ENCODE assay signal across 8 cellular contexts in the genomic region with DNA sequence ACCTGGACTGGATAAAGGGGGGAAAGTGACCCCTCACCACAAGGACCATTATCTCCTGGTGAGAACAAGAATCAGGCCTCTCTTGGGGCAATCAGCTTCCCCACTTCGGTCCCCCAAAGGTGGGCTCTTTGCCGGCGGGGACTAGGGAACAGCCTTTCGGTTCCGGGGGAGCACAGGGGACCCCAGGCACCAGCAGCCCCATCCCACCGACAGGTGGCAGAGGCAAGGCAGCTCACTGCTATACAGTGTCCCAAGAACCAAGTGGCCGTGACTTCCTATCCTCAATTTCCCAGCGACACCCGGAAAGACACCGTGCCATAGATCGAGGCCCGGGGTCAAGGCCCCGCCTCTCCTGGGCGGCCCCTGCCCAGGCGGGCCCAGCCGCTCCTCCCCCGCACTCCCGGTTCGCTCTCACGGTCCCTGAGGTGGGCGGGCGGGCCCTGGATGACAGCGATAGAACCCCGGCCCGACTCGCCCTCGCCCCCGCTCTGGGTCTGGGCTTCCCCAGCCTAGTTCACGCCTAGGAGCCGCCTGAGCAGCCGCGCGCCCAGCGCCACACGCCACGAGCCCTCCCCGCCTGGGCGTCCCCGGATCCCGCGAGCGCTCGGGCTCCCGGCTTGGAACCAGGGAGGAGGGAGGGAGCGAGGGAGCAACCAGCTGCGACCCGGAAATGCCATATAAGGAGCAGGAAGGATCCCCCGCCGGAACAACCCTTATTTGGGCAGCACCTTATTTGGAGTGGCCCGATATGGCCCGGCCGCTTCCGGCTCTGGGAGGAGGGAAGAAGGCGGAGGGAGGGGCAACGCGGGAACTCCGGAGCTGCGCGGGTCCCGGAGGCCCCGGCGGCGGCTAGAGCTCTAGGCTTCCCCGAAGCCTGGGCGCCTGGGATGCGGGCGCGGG. TPM values are rescaled to one million over a fixed set of nuclear protein-coding genes. Genes with fewer than 3 reads are reported as not detected.
A peak's percentile ranks its signal among the peaks of the same experiment; 100 is the strongest.
DNase-seq lines count a peak whose midpoint lies in the region; FAIRE-seq and TF ChIP-seq lines count a peak whose summit lies in the region.

No MANE protein-coding gene starts in this region.

- H3K27me3 Mint-ChIP-seq in nephron progenitor cell (ENCODE audit: low read depth, poor library complexity), result peaks cover 24% of the 10 kb centered on the region
- no peaks in the 10 kb centered on the region for H3K27me3 Mint-ChIP-seq in stimulated activated naive CD8-positive, alpha-beta T cell treated with anti-CD3 and anti-CD28 coated beads, Interleukin-15, Interleukin-2, amounts not matched to agents 100 ng/mL and 50 ng/mL, for 24 hours

- TF ChIP-seq CTCF in fibroblast of the aortic adventitia (IDR thresholded peaks at IDR 0.05; ENCODE audit: insufficient read depth, low read length) (no peak), nephron progenitor cell (IDR thresholded peaks at IDR 0.05) (peak; percentile 32)

- peak overlapping the region; percentile 92 for H3K27ac Mint-ChIP-seq in nephron progenitor cell
- H3K27ac Mint-ChIP-seq in stimulated activated naive CD8-positive, alpha-beta T cell treated with anti-CD3 and anti-CD28 coated beads, Interleukin-15, Interleukin-2, amounts not matched to agents 100 ng/mL and 50 ng/mL, for 24 hours, result peak overlapping the region; percentile 93

- peak overlapping the region; percentile 84 for H3K4me3 Mint-ChIP-seq in nephron progenitor cell
- H3K4me3 Mint-ChIP-seq in stimulated activated naive CD8-positive, alpha-beta T cell treated with anti-CD3 and anti-CD28 coated beads, Interleukin-15, Interleukin-2, amounts not matched to agents 100 ng/mL and 50 ng/mL, for 24 hours, result peak overlapping the region; percentile 85

- peak; percentile 86 for FAIRE-seq in G401.6 (lab: Jason Lieb, UNC)

- peak overlapping the region; percentile 95 for H3K4me3 ChIP-seq in MG63
- H3K4me3 ChIP-seq in fibroblast of the aortic adventitia (ENCODE audit: low read depth, low read length), result peak overlapping the region; percentile 84

- no peaks in the 10 kb centered on the region for H3K9me3 Mint-ChIP-seq in nephron progenitor cell
- no peaks in the 10 kb centered on the region for H3K9me3 Mint-ChIP-seq in stimulated activated naive CD8-positive, alpha-beta T cell treated with anti-CD3 and anti-CD28 coated beads, Interleukin-15, Interleukin-2, amounts not matched to agents 100 ng/mL and 50 ng/mL, for 24 hours

- peak; percentile 99 for DNase-seq in HCEC 1CT
- peak; percentile 99 for DNase-seq in MG63
- peak; percentile 98 for DNase-seq in SHP77 (lab: John Stamatoyannopoulos, UW)
- DNase-seq in activated gamma-delta T cell (lab: John Stamatoyannopoulos, UW), result peak; percentile 89
- peak; percentile 99 for DNase-seq in fibroblast of the aortic adventitia (ENCODE audit: low read depth)
- peak; percentile 94 for DNase-seq in nephron progenitor cell

- peaks cover 51% of the 10 kb centered on the region for H3K4me1 Mint-ChIP-seq in nephron progenitor cell
- H3K4me1 Mint-ChIP-seq in stimulated activated naive CD8-positive, alpha-beta T cell treated with anti-CD3 and anti-CD28 coated beads, Interleukin-15, Interleukin-2, amounts not matched to agents 100 ng/mL and 50 ng/mL, for 24 hours (ENCODE audit: low read depth), result peaks cover 56% of the 10 kb centered on the region

- peaks cover 26% of the 10 kb centered on the region for H3K36me3 ChIP-seq in MG63

- peaks cover 24% of the 10 kb centered on the region for H3K36me3 Mint-ChIP-seq in nephron progenitor cell (ENCODE audit: low read depth)
- H3K36me3 Mint-ChIP-seq in stimulated activated naive CD8-positive, alpha-beta T cell treated with anti-CD3 and anti-CD28 coated beads, Interleukin-15, Interleukin-2, amounts not matched to agents 100 ng/mL and 50 ng/mL, for 24 hours (ENCODE audit: low read depth), result peaks cover 25% of the 10 kb centered on the region

- no peaks in the 10 kb centered on the region for H3K27me3 ChIP-seq in MG63

- no peaks in the 10 kb centered on the region for H3K9me3 ChIP-seq in MG63

RNA-seq across cellular contexts. Expression of gene EGR1, which starts 0.6 kb away (rescaled TPM):
- 1.2 TPM in 1 of 2 replicates, not detected in the other for total RNA-seq in MG63 (2014; rRNA removed; shearing (Covaris generic); ENCODE audit: low replicate concordance)
- total RNA-seq in fibroblast of the aortic adventitia (ENCODE audit: low replicate concordance), result 1.6 and 6.3 TPM in 2 replicates

RNA-seq across cellular contexts. Expression of gene REEP2, which starts 25.8 kb away (rescaled TPM):
- 1.4 and 1.8 TPM in 2 replicates for total RNA-seq in MG63 (2014; rRNA removed; shearing (Covaris generic); ENCODE audit: low replicate concordance)
- 1.1 and 6.1 TPM in 2 replicates for total RNA-seq in fibroblast of the aortic adventitia (ENCODE audit: low replicate concordance)

Comparison
In these comparisons a context has a peak if more than half of its experiments do, and no peak if none do; other contexts are left out.
1. Peak in every context shown above with its lines: DNase-seq and H3K4me3 ChIP-seq.